In genomic region chr3:128180913-128181312, GRCh38 we compare ENCODE assay signal across 22 cellular contexts.
"Had no signal": no experiment of that assay in that cellular context is flagged by ENCODE, and none has a peak within 500 bp of the region (broad histone marks: within the 10 kb centered on the region; RNA-seq: fewer than 3 reads in every experiment).

No MANE protein-coding gene starts in this region.

- ATAC-seq: activated CD8-positive, alpha-beta T cell treated with anti-CD3 and anti-CD28 coated beads, Interleukin-2, amount 10 ng/mL, durations not matched to agents 7 days and 5 days; T-helper 17 cell had no signal

- H3K27me3 ChIP-seq: adrenal gland had no signal

- DNase-seq: activated CD4-positive, alpha-beta T cell treated with anti-CD3 and anti-CD28 coated beads for 48 hours; activated CD4-positive, alpha-beta T cell treated with anti-CD3 and anti-CD28 coated beads, Interleukin-2, amount 50 U/mL, for 4 hours; activated CD4-positive, CD25-positive, alpha-beta regulatory T cell treated with anti-CD3 and anti-CD28 coated beads, Interleukin-2, amount 50 U/mL, for 72 hours; activated CD8-positive, alpha-beta memory T cell treated with anti-CD3 and anti-CD28 coated beads, Interleukin-2, amount 50 U/mL, for 48 hours; activated CD8-positive, alpha-beta T cell treated with anti-CD3 and anti-CD28 coated beads, Interleukin-2, amount 10 ng/mL, durations not matched to agents 7 days and 5 days; activated naive CD4-positive, alpha-beta T cell treated with anti-CD3 and anti-CD28 coated beads, Interleukin-2, amount 50 U/mL, for 16 hours; activated naive CD8-positive, alpha-beta T cell treated with anti-CD3 and anti-CD28 coated beads, Interleukin-2, amount 10 ng/mL, durations not matched to agents 7 days and 5 days; activated T-cell treated with anti-CD3 and anti-CD28 coated beads, Interleukin-2, amount 50 U/mL, for 1 hour; adrenal gland; anterior cingulate cortex; Karpas-422; NCI-H1048; NCI-H146; NCI-H187 treated with DMSO at 0.1 percent for 48 hours; NCI-H2081 treated with DMSO at 0.1 percent for 48 hours; NCI-H446; NCI-H524; SIG-M5; T-helper 17 cell; T-helper 9 cell had no signal

- H3K27ac ChIP-seq: adrenal gland had no signal

- H3K9me3 ChIP-seq: adrenal gland had no signal

- H3K4me3 ChIP-seq: adrenal gland, K562 had no signal

- H3K36me3 ChIP-seq: adrenal gland had no signal

- FAIRE-seq: K562, RCC 7860 had no signal
